Comparison of ENCODE assay signal across 8 cellular contexts in the genomic region with DNA sequence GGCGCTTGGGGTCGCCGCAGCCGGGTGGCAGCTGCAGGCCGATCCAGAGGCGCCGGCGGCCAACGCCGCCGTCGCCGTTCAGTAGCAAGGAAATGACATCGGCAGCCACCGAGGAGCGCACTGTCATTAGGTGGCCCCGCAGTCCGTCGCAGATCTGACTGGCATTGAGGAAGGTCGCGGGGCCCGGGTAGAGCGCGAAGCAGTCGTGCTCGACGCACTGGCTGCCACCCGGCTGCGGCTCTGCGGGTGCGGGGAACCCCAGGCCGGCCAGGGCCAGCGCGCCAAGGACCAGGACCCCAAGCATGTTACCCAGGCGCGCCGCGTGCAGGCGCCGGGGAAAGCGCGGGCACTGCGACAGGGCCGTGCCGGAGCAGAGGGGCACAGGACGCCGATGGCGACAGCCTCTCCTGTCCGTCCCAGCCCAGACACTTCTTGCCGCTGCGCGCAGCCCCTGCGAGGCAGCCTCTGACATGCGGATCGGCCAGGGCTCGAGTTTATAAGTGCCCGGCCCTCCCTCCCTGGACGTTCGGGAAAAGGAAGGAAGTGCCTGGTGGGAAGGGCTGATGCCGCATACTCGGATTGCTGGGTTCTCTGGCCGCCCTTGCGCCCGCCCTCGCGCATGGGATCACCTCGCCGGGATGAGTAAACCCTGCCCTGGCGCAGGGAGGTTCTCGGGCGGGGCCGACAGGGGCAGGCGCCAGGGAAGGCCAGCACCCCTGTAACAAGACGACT. TPM values are rescaled to one million over a fixed set of nuclear protein-coding genes. Genes with fewer than 3 reads are reported as not detected.
DNase-seq lines count a peak whose midpoint lies in the region; ATAC-seq and TF ChIP-seq lines count a peak whose summit lies in the region.

A gene with protein sequence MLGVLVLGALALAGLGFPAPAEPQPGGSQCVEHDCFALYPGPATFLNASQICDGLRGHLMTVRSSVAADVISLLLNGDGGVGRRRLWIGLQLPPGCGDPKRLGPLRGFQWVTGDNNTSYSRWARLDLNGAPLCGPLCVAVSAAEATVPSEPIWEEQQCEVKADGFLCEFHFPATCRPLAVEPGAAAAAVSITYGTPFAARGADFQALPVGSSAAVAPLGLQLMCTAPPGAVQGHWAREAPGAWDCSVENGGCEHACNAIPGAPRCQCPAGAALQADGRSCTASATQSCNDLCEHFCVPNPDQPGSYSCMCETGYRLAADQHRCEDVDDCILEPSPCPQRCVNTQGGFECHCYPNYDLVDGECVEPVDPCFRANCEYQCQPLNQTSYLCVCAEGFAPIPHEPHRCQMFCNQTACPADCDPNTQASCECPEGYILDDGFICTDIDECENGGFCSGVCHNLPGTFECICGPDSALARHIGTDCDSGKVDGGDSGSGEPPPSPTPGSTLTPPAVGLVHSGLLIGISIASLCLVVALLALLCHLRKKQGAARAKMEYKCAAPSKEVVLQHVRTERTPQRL (minus strand): TSS at position 472 of the 732 bp plus-strand sequence. CDS start 168 bp downstream, at position 304.

- H3K4me3 ChIP-seq in GM06990 (replicated peaks; ENCODE audit: low read depth, low read length) (peak within 1 kb of the TSS; percentile 44), endocrine pancreas (ENCODE audit: control insufficient read depth, insufficient read depth, low read length) (no peak within 1 kb of the TSS), tibial nerve (peak within 1 kb of the TSS; percentile 41 to 64 (median 52))

- TF ChIP-seq EP300 in tibial nerve (IDR thresholded peaks at IDR 0.05), result peak; percentile 37 to 90

- peak within 1 kb of the TSS; percentile 52 to 83 (median 76) for H3K27ac ChIP-seq in tibial nerve

- ATAC-seq in GM21390 (IDR thresholded peaks at IDR 0.05; ENCODE audit: unreplicated experiment), result no peak

- peak within 1 kb of the TSS; percentile 56 for H3K9ac ChIP-seq in endocrine pancreas (ENCODE audit: control insufficient read depth, insufficient read depth, low read length)

- WGBS in tibial nerve, 2 donors, result 1 to 2% methylated on average over 29 to 65 of the region's 74 CpGs

- H3K27me3 ChIP-seq in GM06990 (replicated peaks; ENCODE audit: control insufficient read depth, insufficient read depth, low read length) (peaks cover 2% of the 10 kb centered on the region; the same call in 1 of the 2 replicates), endocrine pancreas (ENCODE audit: control insufficient read depth, insufficient read depth, low read length) (no peaks in the 10 kb centered on the region), tibial nerve (peaks cover 0 to 9% of the 10 kb centered on the region in 2 donors)

- TF ChIP-seq CTCF in GM06990 (IDR thresholded peaks at IDR 0.05; ENCODE audit: insufficient read depth, low read length, poor library complexity, severe bottlenecking), result no peak
- TF ChIP-seq CTCF in tibial nerve (IDR thresholded peaks at IDR 0.05), result peak in 1 of 5 experiments; percentile 9

- H3K4me1 ChIP-seq in endocrine pancreas (ENCODE audit: control insufficient read depth, insufficient read depth, low read length), result no peaks in the 10 kb centered on the region
- peaks cover 0 to 64% (median 6%) of the 10 kb centered on the region in 4 donors for H3K4me1 ChIP-seq in tibial nerve

- H3K9me3 ChIP-seq in endocrine pancreas (ENCODE audit: control insufficient read depth, low read length), result no peaks in the 10 kb centered on the region
- no peaks in the 10 kb centered on the region for H3K9me3 ChIP-seq in tibial nerve

- no peaks in the 10 kb centered on the region for H3K36me3 ChIP-seq in GM06990 (ENCODE audit: control insufficient read depth, insufficient read depth, low read length)
- H3K36me3 ChIP-seq in endocrine pancreas (ENCODE audit: control insufficient read depth, insufficient read depth, low read length), result no peaks in the 10 kb centered on the region
- H3K36me3 ChIP-seq in tibial nerve, result no peaks in the 10 kb centered on the region

- DNase-seq in GM06990 (ENCODE audit: extremely low read depth, insufficient read length), result peak; percentile 34
- peak; percentile 46 for DNase-seq in NOMO-1 treated with DMSO at 0.1 percent for 48 hours (lab: John Stamatoyannopoulos, UW; ENCODE audit: unreplicated experiment)
- peak; percentile 87 to 88 for DNase-seq in lung microvascular endothelial cell (ENCODE audit: low read depth in 2 of 2)
- peak; percentile 71 to 73 for DNase-seq in tibial nerve (ENCODE audit: low spot score in 2 of 2)
- no peak for DNase-seq in NCI-H2227 (lab: John Stamatoyannopoulos, UW; ENCODE audit: unreplicated experiment)
- no peak for DNase-seq in middle frontal gyrus (ENCODE audit: extremely low spot score, low spot score)

- TF ChIP-seq POLR2A in tibial nerve (IDR thresholded peaks at IDR 0.05), result peak; percentile 29 to 70

RNA-seq across cellular contexts. Expression of the gene that starts here (rescaled TPM):
- total RNA-seq in lung microvascular endothelial cell (3.2 and 9.2 TPM in 2 replicates), tibial nerve (10 to 100 TPM; 48.1 to 60.3 (median 56.9) TPM)

Comparison
In these comparisons a context has a peak if more than half of its experiments do, and no peak if none do; other contexts are left out.
1. DNase-seq: peak in GM06990 (single experiment), NOMO-1 treated with DMSO at 0.1 percent for 48 hours (single experiment), lung microvascular endothelial cell (2 of 2) and tibial nerve (2 of 2); none in NCI-H2227 (single experiment) and middle frontal gyrus (single experiment).